Comparison of ENCODE assay signal across 31 cellular contexts in genomic region chr19:27734496-27735220, GRCh38.
"Had no signal": no experiment of that assay in that cellular context is flagged by ENCODE, and none has a peak within 500 bp of the region (broad histone marks: within the 10 kb centered on the region; RNA-seq: fewer than 3 reads in every experiment).

No MANE protein-coding gene starts in this region.

- H3K27me3 Mint-ChIP-seq: dendritic cell treated with granulocyte-macrophage colony-stimulating factor and Interleukin-4, amounts not matched to agents 40 ng/mL and 50 ng/mL, for 4 days; stimulated activated memory B cell treated with anti-CD40 and anti-IgM and Interleukin-4, amounts not matched to agents 10 μg/mL and 1 μg/mL and 100 μg/mL, for 72 hours had no signal

- H3K4me1 ChIP-seq: esophagus muscularis mucosa, foreskin keratinocyte, gastroesophageal sphincter, left lung, sigmoid colon, spleen, testis, tibial artery, upper lobe of right lung had no signal

- DNase-seq: cerebellar nuclear complex; effector CD8-positive, alpha-beta T cell; foreskin keratinocyte; heart left ventricle; kidney; left lung; mesenchymal stem cell; natural killer cell; occipital lobe; ovary; posterior cingulate gyrus; psoas muscle; right cardiac atrium; sigmoid colon; spleen; stimulated activated CD4-positive, alpha-beta T cell treated with anti-CD3 and anti-CD28 coated beads, Interleukin-4, amount 100 ng/mL, for 4 hours; stimulated activated naive CD8-positive, alpha-beta T cell treated with anti-CD3 and anti-CD28 coated beads, Interleukin-15, Interleukin-2, amounts not matched to agents 100 U/mL and 50 U/mL, for 24 hours; substantia nigra; testis; tibial artery; upper lobe of right lung had no signal

- H3K79me2 ChIP-seq: hepatocyte had no signal

- H3K27ac ChIP-seq: esophagus muscularis mucosa, foreskin keratinocyte, gastroesophageal sphincter, heart left ventricle, hepatocyte, left lung, ovary, psoas muscle, sigmoid colon, skin epidermis, spleen, testis, tibial artery, upper lobe of right lung had no signal

- H3K4me1 Mint-ChIP-seq: endodermal cell; mesothelial cell of epicardium; natural killer cell; stimulated activated memory B cell treated with anti-CD40 and anti-IgM and Interleukin-4, amounts not matched to agents 10 μg/mL and 1 μg/mL and 100 μg/mL, for 72 hours had no signal

- ATAC-seq: foreskin keratinocyte; gastroesophageal sphincter; left lung; natural killer cell; right cardiac atrium; stimulated activated memory B cell treated with anti-CD40 and anti-IgM and Interleukin-4, amounts not matched to agents 10 μg/mL and 1 μg/mL and 100 μg/mL, for 72 hours; stimulated activated naive CD8-positive, alpha-beta T cell treated with anti-CD3 and anti-CD28 coated beads, Interleukin-15, Interleukin-2, amounts not matched to agents 100 U/mL and 50 U/mL, for 24 hours; upper lobe of right lung had no signal

- H3K4me3 ChIP-seq: esophagus muscularis mucosa, gastroesophageal sphincter, heart left ventricle, hepatocyte, left lung, ovary, psoas muscle, sigmoid colon, skin epidermis, spleen, testis, tibial artery, upper lobe of right lung had no signal

- H2AFZ ChIP-seq: hepatocyte had no signal

- H3K36me3 ChIP-seq: ovary, upper lobe of right lung had no signal

- H3K27ac Mint-ChIP-seq: dendritic cell treated with granulocyte-macrophage colony-stimulating factor and Interleukin-4, amounts not matched to agents 40 ng/mL and 50 ng/mL, for 4 days; endodermal cell; mesothelial cell of epicardium; natural killer cell; stimulated activated memory B cell treated with anti-CD40 and anti-IgM and Interleukin-4, amounts not matched to agents 10 μg/mL and 1 μg/mL and 100 μg/mL, for 72 hours had no signal

- H3K27me3 ChIP-seq: esophagus muscularis mucosa, foreskin keratinocyte, gastroesophageal sphincter, heart left ventricle, hepatocyte, left lung, ovary, sigmoid colon, spleen, testis, tibial artery, upper lobe of right lung had no signal

- H3K9me3 ChIP-seq: psoas muscle, testis had no signal

- FAIRE-seq: colon, endothelial cell of umbilical vein, kidney had no signal

- H3K4me3 Mint-ChIP-seq: dendritic cell treated with granulocyte-macrophage colony-stimulating factor and Interleukin-4, amounts not matched to agents 40 ng/mL and 50 ng/mL, for 4 days; endodermal cell; mesothelial cell of epicardium; natural killer cell; stimulated activated memory B cell treated with anti-CD40 and anti-IgM and Interleukin-4, amounts not matched to agents 10 μg/mL and 1 μg/mL and 100 μg/mL, for 72 hours had no signal

- H3K4me2 ChIP-seq: hepatocyte had no signal
